Comparison of ENCODE assay signal across 1 cellular context in the genomic region with DNA sequence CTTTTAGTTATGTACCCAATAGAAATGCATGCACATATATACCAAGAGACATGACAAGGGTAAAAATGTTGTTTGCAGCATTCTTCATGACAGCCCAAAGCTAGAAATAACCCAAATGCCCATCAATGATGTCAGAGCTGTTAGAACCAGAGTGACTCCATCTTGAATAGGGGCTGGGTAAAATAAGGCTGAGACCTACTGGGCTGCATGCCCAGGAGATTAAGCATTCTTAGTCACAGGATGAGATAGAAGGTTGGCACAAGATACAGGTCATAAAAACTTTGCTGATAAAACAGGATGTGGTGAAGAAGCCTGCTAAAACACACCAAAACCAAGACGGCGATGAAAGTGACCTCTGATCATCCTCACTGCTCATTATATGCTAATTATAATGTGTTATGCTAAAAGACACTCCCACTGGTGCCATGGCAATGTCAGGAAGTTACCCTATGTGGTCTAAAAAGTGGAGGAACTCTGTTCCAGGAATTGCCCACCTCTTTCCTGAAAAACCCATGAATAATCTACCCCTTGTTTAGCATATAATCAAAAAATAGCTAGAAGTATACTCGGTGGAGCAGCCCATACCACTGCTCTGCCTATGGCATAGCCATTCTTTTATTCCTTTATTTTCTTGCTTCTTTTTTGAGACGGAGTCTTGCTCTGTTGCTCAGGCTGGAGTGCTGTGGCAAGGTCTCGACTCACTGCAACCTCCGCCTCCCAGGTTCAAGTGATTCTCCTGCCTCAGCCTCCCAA.
TF ChIP-seq lines count a peak whose summit lies in the region.

No MANE protein-coding gene starts in this region.

TF ChIP-seq in K562, 482 proteins besides CTCF, POLR2A, EP300 and RAD21 (continued from another document and continues in another):
- TF ChIP-seq ZNF407 (IDR thresholded peaks at IDR 0.05; ENCODE audit: low read depth): no peak
- TF ChIP-seq BCLAF1 (IDR thresholded peaks at IDR 0.05; ENCODE audit: borderline replicate concordance in 1 of 2, control insufficient read depth in 1 of 2, low read depth in 2 of 2, low read length in 1 of 2): no peak
- no peak for TF ChIP-seq RBM39 (optimal IDR thresholded peaks at IDR 0.05; ENCODE audit: low read depth, low read length)
- TF ChIP-seq, protein P1, sequence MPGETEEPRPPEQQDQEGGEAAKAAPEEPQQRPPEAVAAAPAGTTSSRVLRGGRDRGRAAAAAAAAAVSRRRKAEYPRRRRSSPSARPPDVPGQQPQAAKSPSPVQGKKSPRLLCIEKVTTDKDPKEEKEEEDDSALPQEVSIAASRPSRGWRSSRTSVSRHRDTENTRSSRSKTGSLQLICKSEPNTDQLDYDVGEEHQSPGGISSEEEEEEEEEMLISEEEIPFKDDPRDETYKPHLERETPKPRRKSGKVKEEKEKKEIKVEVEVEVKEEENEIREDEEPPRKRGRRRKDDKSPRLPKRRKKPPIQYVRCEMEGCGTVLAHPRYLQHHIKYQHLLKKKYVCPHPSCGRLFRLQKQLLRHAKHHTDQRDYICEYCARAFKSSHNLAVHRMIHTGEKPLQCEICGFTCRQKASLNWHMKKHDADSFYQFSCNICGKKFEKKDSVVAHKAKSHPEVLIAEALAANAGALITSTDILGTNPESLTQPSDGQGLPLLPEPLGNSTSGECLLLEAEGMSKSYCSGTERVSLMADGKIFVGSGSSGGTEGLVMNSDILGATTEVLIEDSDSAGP (CRISPR knock-in tag; IDR thresholded peaks at IDR 0.05): no peak
- no peak for TF ChIP-seq ZFX (CRISPR knock-in tag; IDR thresholded peaks at IDR 0.05)
- no peak for TF ChIP-seq ZKSCAN1 (IDR thresholded peaks at IDR 0.05; ENCODE audit: low read depth, low read length)
- TF ChIP-seq KLF13 (tag; IDR thresholded peaks at IDR 0.05; ENCODE audit: borderline replicate concordance, low read depth): peak; percentile 94
- no peak for TF ChIP-seq XRCC3 (IDR thresholded peaks at IDR 0.05)
- TF ChIP-seq ZNF263 (CRISPR knock-in tag; IDR thresholded peaks at IDR 0.05; ENCODE audit: borderline replicate concordance): no peak
- peak; percentile 90 for TF ChIP-seq ZNF707 (CRISPR knock-in tag; conservative IDR thresholded peaks at IDR 0.05)
- TF ChIP-seq FOXK1 (CRISPR knock-in tag; IDR thresholded peaks at IDR 0.05; ENCODE audit: borderline replicate concordance): no peak
- no peak for TF ChIP-seq ZNF384 (IDR thresholded peaks at IDR 0.05; ENCODE audit: low read depth, low read length)
- no peak for TF ChIP-seq SAFB (IDR thresholded peaks at IDR 0.05; ENCODE audit: borderline replicate concordance, low read depth, low read length)
- TF ChIP-seq TFAM (CRISPR knock-in tag; conservative IDR thresholded peaks at IDR 0.05): no peak
- no peak for TF ChIP-seq ZC3H11A (IDR thresholded peaks at IDR 0.05; ENCODE audit: low read depth, low read length)
- no peak for TF ChIP-seq BRF2 (IDR thresholded peaks at IDR 0.05; ENCODE audit: borderline replicate concordance, insufficient read depth, insufficient read length)
- TF ChIP-seq NFIC (IDR thresholded peaks at IDR 0.05): no peak
- no peak for TF ChIP-seq SIN3B (IDR thresholded peaks at IDR 0.05; ENCODE audit: low read depth)
- TF ChIP-seq SMAD4 (CRISPR knock-in tag; conservative IDR thresholded peaks at IDR 0.05): peak; percentile 100
- no peak for TF ChIP-seq MCM3 (IDR thresholded peaks at IDR 0.05)
- no peak for TF ChIP-seq ZNF431 (CRISPR knock-in tag; IDR thresholded peaks at IDR 0.05)
- TF ChIP-seq, protein P2, sequence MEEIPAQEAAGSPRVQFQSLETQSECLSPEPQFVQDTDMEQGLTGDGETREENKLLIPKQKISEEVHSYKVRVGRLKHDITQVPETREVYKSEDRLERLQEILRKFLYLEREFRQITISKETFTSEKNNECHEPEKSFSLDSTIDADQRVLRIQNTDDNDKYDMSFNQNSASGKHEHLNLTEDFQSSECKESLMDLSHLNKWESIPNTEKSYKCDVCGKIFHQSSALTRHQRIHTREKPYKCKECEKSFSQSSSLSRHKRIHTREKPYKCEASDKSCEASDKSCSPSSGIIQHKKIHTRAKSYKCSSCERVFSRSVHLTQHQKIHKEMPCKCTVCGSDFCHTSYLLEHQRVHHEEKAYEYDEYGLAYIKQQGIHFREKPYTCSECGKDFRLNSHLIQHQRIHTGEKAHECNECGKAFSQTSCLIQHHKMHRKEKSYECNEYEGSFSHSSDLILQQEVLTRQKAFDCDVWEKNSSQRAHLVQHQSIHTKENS (CRISPR knock-in tag; IDR thresholded peaks at IDR 0.05): peak; percentile 93
- no peak for TF ChIP-seq CBX8 (IDR thresholded peaks at IDR 0.05; ENCODE audit: borderline replicate concordance, extremely low read depth, low read depth, low read length, poor library complexity, severe bottlenecking)
- no peak for TF ChIP-seq TGIF2 (CRISPR knock-in tag; IDR thresholded peaks at IDR 0.05)
- TF ChIP-seq ETV5 (CRISPR knock-in tag; IDR thresholded peaks at IDR 0.05; ENCODE audit: low read depth): peak; percentile 32; the same call in 1 of the 2 replicates
- TF ChIP-seq, protein P3, sequence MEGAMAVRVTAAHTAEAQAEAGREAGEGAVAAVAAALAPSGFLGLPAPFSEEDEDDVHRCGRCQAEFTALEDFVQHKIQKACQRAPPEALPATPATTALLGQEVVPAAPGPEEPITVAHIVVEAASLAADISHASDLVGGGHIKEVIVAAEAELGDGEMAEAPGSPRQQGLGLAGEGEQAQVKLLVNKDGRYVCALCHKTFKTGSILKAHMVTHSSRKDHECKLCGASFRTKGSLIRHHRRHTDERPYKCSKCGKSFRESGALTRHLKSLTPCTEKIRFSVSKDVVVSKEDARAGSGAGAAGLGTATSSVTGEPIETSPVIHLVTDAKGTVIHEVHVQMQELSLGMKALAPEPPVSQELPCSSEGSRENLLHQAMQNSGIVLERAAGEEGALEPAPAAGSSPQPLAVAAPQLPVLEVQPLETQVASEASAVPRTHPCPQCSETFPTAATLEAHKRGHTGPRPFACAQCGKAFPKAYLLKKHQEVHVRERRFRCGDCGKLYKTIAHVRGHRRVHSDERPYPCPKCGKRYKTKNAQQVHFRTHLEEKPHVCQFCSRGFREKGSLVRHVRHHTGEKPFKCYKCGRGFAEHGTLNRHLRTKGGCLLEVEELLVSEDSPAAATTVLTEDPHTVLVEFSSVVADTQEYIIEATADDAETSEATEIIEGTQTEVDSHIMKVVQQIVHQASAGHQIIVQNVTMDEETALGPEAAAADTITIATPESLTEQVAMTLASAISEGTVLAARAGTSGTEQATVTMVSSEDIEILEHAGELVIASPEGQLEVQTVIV (CRISPR knock-in tag; IDR thresholded peaks at IDR 0.05; ENCODE audit: borderline replicate concordance): peak; percentile 93
- TF ChIP-seq ZFP36 (IDR thresholded peaks at IDR 0.05; ENCODE audit: low read depth, low read length, partially characterized antibody): no peak
- TF ChIP-seq CEBPB (tag; IDR thresholded peaks at IDR 0.05): no peak
- no peak for TF ChIP-seq ZNF277 (CRISPR knock-in tag; IDR thresholded peaks at IDR 0.05; ENCODE audit: borderline replicate concordance)
- TF ChIP-seq YY1 (IDR thresholded peaks at IDR 0.05; ENCODE audit: borderline replicate concordance in 1 of 3, control insufficient read depth in 1 of 3, extremely low read depth in 1 of 3, insufficient read depth in 3 of 3, insufficient read length in 1 of 3, insufficient replicate concordance in 2 of 3, low read depth in 1 of 3, low read length in 2 of 3): no peak
- TF ChIP-seq PPARD (CRISPR knock-in tag; IDR thresholded peaks at IDR 0.05): peak; percentile 96
- no peak for TF ChIP-seq SRSF9 (IDR thresholded peaks at IDR 0.05; ENCODE audit: borderline replicate concordance, low read depth, low read length)
- no peak for TF ChIP-seq NFATC3 (IDR thresholded peaks at IDR 0.05)
- TF ChIP-seq MCM5 (IDR thresholded peaks at IDR 0.05; ENCODE audit: low read depth): no peak
- no peak for TF ChIP-seq HDAC6 (IDR thresholded peaks at IDR 0.05; ENCODE audit: low read depth, low read length)
- peak in 1 of 2 experiments; percentile 79; a peak in 2 of 4 replicates for TF ChIP-seq FOXA3 (CRISPR knock-in tag; conservative IDR thresholded peaks at IDR 0.05 in 1 of 2, IDR thresholded peaks at IDR 0.05 in 1 of 2)
- TF ChIP-seq PYGO2 (tag; IDR thresholded peaks at IDR 0.05): peak; percentile 99
- TF ChIP-seq ZNF239 (CRISPR knock-in tag; IDR thresholded peaks at IDR 0.05): peak; percentile 98
- no peak for TF ChIP-seq STAG1 (CRISPR knock-in tag; IDR thresholded peaks at IDR 0.05; ENCODE audit: borderline replicate concordance)
- TF ChIP-seq NEUROD1 (IDR thresholded peaks at IDR 0.05; ENCODE audit: borderline replicate concordance, low read depth, low read length, partially characterized antibody): no peak
- TF ChIP-seq ELF2 (CRISPR knock-in tag; IDR thresholded peaks at IDR 0.05): peak; percentile 97
- peak; percentile 95 for TF ChIP-seq ZNF134 (CRISPR knock-in tag; conservative IDR thresholded peaks at IDR 0.05)
